Comparison of ENCODE assay signal across 1 cellular context in the genomic region with DNA sequence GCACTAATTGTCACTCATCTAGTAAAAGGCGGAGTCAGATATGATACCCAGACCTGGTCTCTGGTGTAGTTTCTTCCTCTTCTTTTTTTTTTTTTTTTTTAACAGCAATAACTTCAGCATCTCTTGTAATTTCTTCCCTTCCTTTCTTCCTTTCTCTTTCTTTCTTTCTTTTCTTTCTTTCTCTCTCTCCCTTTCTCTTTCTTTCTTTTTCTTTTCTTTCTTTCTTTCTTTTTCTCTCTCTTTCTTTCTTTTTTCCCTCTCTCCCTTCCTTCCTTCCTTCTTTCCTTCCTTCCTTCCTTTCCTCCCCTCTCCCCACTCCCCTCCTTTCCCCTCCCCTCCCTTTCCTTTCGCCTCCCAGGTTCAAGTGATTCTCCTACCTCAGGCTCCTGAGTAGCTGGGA.
TF ChIP-seq lines count a peak whose summit lies in the region.

No MANE protein-coding gene starts in this region.

TF ChIP-seq in HEK293, 187 proteins besides CTCF, POLR2A, EP300 and RAD21 (continued from another document):
- TF ChIP-seq, protein P1, sequence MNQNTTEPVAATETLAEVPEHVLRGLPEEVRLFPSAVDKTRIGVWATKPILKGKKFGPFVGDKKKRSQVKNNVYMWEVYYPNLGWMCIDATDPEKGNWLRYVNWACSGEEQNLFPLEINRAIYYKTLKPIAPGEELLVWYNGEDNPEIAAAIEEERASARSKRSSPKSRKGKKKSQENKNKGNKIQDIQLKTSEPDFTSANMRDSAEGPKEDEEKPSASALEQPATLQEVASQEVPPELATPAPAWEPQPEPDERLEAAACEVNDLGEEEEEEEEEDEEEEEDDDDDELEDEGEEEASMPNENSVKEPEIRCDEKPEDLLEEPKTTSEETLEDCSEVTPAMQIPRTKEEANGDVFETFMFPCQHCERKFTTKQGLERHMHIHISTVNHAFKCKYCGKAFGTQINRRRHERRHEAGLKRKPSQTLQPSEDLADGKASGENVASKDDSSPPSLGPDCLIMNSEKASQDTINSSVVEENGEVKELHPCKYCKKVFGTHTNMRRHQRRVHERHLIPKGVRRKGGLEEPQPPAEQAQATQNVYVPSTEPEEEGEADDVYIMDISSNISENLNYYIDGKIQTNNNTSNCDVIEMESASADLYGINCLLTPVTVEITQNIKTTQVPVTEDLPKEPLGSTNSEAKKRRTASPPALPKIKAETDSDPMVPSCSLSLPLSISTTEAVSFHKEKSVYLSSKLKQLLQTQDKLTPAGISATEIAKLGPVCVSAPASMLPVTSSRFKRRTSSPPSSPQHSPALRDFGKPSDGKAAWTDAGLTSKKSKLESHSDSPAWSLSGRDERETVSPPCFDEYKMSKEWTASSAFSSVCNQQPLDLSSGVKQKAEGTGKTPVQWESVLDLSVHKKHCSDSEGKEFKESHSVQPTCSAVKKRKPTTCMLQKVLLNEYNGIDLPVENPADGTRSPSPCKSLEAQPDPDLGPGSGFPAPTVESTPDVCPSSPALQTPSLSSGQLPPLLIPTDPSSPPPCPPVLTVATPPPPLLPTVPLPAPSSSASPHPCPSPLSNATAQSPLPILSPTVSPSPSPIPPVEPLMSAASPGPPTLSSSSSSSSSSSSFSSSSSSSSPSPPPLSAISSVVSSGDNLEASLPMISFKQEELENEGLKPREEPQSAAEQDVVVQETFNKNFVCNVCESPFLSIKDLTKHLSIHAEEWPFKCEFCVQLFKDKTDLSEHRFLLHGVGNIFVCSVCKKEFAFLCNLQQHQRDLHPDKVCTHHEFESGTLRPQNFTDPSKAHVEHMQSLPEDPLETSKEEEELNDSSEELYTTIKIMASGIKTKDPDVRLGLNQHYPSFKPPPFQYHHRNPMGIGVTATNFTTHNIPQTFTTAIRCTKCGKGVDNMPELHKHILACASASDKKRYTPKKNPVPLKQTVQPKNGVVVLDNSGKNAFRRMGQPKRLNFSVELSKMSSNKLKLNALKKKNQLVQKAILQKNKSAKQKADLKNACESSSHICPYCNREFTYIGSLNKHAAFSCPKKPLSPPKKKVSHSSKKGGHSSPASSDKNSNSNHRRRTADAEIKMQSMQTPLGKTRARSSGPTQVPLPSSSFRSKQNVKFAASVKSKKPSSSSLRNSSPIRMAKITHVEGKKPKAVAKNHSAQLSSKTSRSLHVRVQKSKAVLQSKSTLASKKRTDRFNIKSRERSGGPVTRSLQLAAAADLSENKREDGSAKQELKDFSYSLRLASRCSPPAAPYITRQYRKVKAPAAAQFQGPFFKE (tag by site-specific recombination; IDR thresholded peaks at IDR 0.05; ENCODE audit: borderline replicate concordance): no peak
- TF ChIP-seq ZNF830 (tag by site-specific recombination; IDR thresholded peaks at IDR 0.05; ENCODE audit: low read depth): no peak
- peak; percentile 92 for TF ChIP-seq PRDM1 (tag by site-specific recombination; IDR thresholded peaks at IDR 0.05)
- TF ChIP-seq ZNF37A (tag by site-specific recombination; IDR thresholded peaks at IDR 0.05): no peak
TF ChIP-seq in HEK293: peak in this region for 2.
